14 cellular contexts compared by ENCODE assay signal in genomic region chr1:37147906-37148305, GRCh38.
DNase-seq lines count a peak whose midpoint lies in the region; ATAC-seq and TF ChIP-seq lines count a peak whose summit lies in the region.
"Had no signal": no experiment of that assay in that cellular context is flagged by ENCODE, and none has a peak within 500 bp of the region (broad histone marks: within the 10 kb centered on the region; RNA-seq: fewer than 3 reads in every experiment).

No MANE protein-coding gene starts in this region.

- H3K4me1 ChIP-seq in vagina, result no peaks in the 10 kb centered on the region

- no peaks in the 10 kb centered on the region for H3K27me3 ChIP-seq in vagina
- H3K27me3 ChIP-seq: BE2C had no signal

- DNase-seq in activated CD8-positive, alpha-beta memory T cell treated with anti-CD3 and anti-CD28 coated beads, Interleukin-2, amount 10 ng/mL, durations not matched to agents 7 days and 5 days, result peak; percentile 18
- DNase-seq in activated CD8-positive, alpha-beta memory T cell treated with anti-CD3 and anti-CD28 coated beads, Interleukin-2, amount 50 U/mL, for 48 hours, result no peak
- DNase-seq in ecto neural progenitor cell (ENCODE audit: low spot score) (peak; percentile 17), mesenteric fat pad (ENCODE audit: low spot score) (peak; percentile 37), vagina (ENCODE audit: extremely low spot score in 2 of 2) (peak; percentile 34 to 56), HUDEP-2 (lab: John Stamatoyannopoulos, UW; ENCODE audit: unreplicated experiment in 76 of 76) (no peak), SKM-1 (lab: John Stamatoyannopoulos, UW; ENCODE audit: unreplicated experiment) (no peak)
- DNase-seq: BE2C; CD4-positive, alpha-beta memory T cell; DMS53; GF-D8; GOT3; H9 had no signal

- no peaks in the 10 kb centered on the region for H3K27me3 Mint-ChIP-seq in activated CD8-positive, alpha-beta memory T cell treated with anti-CD3 and anti-CD28 coated beads, Interleukin-2, amount 10 ng/mL, durations not matched to agents 7 days and 5 days

- intact Hi-C loops in vagina (cut with DNase I), result no loop called here

- no peak for TF ChIP-seq CTCF in vagina (IDR thresholded peaks at IDR 0.05)

- H3K9me3 ChIP-seq in vagina, result no peaks in the 10 kb centered on the region
- H3K9me3 ChIP-seq: BE2C had no signal

- no peaks in the 10 kb centered on the region for H3K9me3 Mint-ChIP-seq in activated CD8-positive, alpha-beta memory T cell treated with anti-CD3 and anti-CD28 coated beads, Interleukin-2, amount 10 ng/mL, durations not matched to agents 7 days and 5 days (ENCODE audit: low read depth)
- H3K9me3 Mint-ChIP-seq: CD4-positive, alpha-beta memory T cell; H9 had no signal

- H3K4me3 ChIP-seq in vagina, result no peak overlapping the region

- no peak overlapping the region for H3K27ac Mint-ChIP-seq in activated CD8-positive, alpha-beta memory T cell treated with anti-CD3 and anti-CD28 coated beads, Interleukin-2, amount 10 ng/mL, durations not matched to agents 7 days and 5 days
- H3K27ac Mint-ChIP-seq: CD4-positive, alpha-beta memory T cell; H9 had no signal

- no peak overlapping the region for H3K27ac ChIP-seq in vagina
- H3K27ac ChIP-seq: C4-2B had no signal

- CTCF ChIA-PET in activated CD8-positive, alpha-beta memory T cell treated with anti-CD3 and anti-CD28 coated beads, Interleukin-2, amount 10 ng/mL, durations not matched to agents 7 days and 5 days (lab: Charles Lee), result no interaction called here

- H3K36me3 Mint-ChIP-seq in activated CD8-positive, alpha-beta memory T cell treated with anti-CD3 and anti-CD28 coated beads, Interleukin-2, amount 10 ng/mL, durations not matched to agents 7 days and 5 days, result no peaks in the 10 kb centered on the region
- H3K36me3 Mint-ChIP-seq: CD4-positive, alpha-beta memory T cell had no signal

- H3K36me3 ChIP-seq in vagina, result no peaks in the 10 kb centered on the region
- H3K36me3 ChIP-seq: BE2C had no signal

- ATAC-seq in activated CD8-positive, alpha-beta memory T cell treated with anti-CD3 and anti-CD28 coated beads, Interleukin-2, amount 10 ng/mL, durations not matched to agents 7 days and 5 days, result no peak

- no peak overlapping the region for H3K4me3 Mint-ChIP-seq in activated CD8-positive, alpha-beta memory T cell treated with anti-CD3 and anti-CD28 coated beads, Interleukin-2, amount 10 ng/mL, durations not matched to agents 7 days and 5 days
- H3K4me3 Mint-ChIP-seq: CD4-positive, alpha-beta memory T cell; H9 had no signal

- no peaks in the 10 kb centered on the region for H3K4me1 Mint-ChIP-seq in activated CD8-positive, alpha-beta memory T cell treated with anti-CD3 and anti-CD28 coated beads, Interleukin-2, amount 10 ng/mL, durations not matched to agents 7 days and 5 days
- H3K4me1 Mint-ChIP-seq: CD4-positive, alpha-beta memory T cell; H9 had no signal

- TF ChIP-seq POLR2A in vagina (IDR thresholded peaks at IDR 0.05), result no peak

Comparison
In these comparisons a context has a peak if more than half of its experiments do, and no peak if none do; other contexts are left out.
1. DNase-seq: peak in activated CD8-positive, alpha-beta memory T cell treated with anti-CD3 and anti-CD28 coated beads, Interleukin-2, amount 10 ng/mL, durations not matched to agents 7 days and 5 days (single experiment), ecto neural progenitor cell (single experiment), mesenteric fat pad (single experiment) and vagina (2 of 2); none in activated CD8-positive, alpha-beta memory T cell treated with anti-CD3 and anti-CD28 coated beads, Interleukin-2, amount 50 U/mL, for 48 hours (single experiment), HUDEP-2 (0 of 76) and SKM-1 (single experiment).